In genomic region chr5:167699434-167699833, GRCh38 we compare ENCODE assay signal across 12 cellular contexts.
DNase-seq lines count a peak whose midpoint lies in the region; ATAC-seq and TF ChIP-seq lines count a peak whose summit lies in the region.
"Had no signal": no experiment of that assay in that cellular context is flagged by ENCODE, and none has a peak within 500 bp of the region (broad histone marks: within the 10 kb centered on the region; RNA-seq: fewer than 3 reads in every experiment).

No MANE protein-coding gene starts in this region.

- DNase-seq in A673 (ENCODE audit: low spot score) = peak; percentile 97
- DNase-seq in amniotic stem cell (lab: John Stamatoyannopoulos, UW) = peak; percentile 85
- DNase-seq in RPMI8226 = no peak
- DNase-seq in DMS 273 treated with DMSO at 0.1 percent for 48 hours (lab: John Stamatoyannopoulos, UW) = no peak
- no peak for DNase-seq in HuH-7.5 (ENCODE audit: low spot score)
- DNase-seq: activated T-cell treated with anti-CD3 and anti-CD28 coated beads, Interleukin-2, amount 50 U/mL, for 72 hours; NCI-H524 treated with DMSO at 0.1 percent for 48 hours; tibial artery had no signal

- no peaks in the 10 kb centered on the region for H3K27me3 ChIP-seq in A673 (replicated peaks; ENCODE audit: insufficient read depth, low read depth, low read length, poor library complexity)
- H3K27me3 ChIP-seq in iPS-20b (ENCODE audit: insufficient read depth, low read length) = no peaks in the 10 kb centered on the region
- H3K27me3 ChIP-seq: BLaER1 treated with 17β-estradiol and CSF1 and Interleukin-3, amounts not matched to agents 10 nM and 100 nM; tibial artery had no signal

- H3K27ac ChIP-seq in A673 (ENCODE audit: low read depth, low read length, poor library complexity, severe bottlenecking) = peak overlapping the region; percentile 69
- peak overlapping the region; percentile 92 for H3K27ac ChIP-seq in iPS-20b (ENCODE audit: low read length)
- H3K27ac ChIP-seq: tibial artery had no signal

- H3K4me1 ChIP-seq in A673 (ENCODE audit: insufficient read depth, low read length, poor library complexity, severe bottlenecking) = peaks cover 61% of the 10 kb centered on the region
- peaks cover 28% of the 10 kb centered on the region for H3K4me1 ChIP-seq in iPS-20b (ENCODE audit: insufficient read depth, low read length)
- H3K4me1 ChIP-seq: tibial artery had no signal

- H3K4me3 ChIP-seq in A673 (ENCODE audit: low read depth, low read length, poor library complexity, severe bottlenecking) (no peak overlapping the region), iPS-20b (ENCODE audit: low read length) (peak overlapping the region; percentile 42; the same call in 1 of the 2 replicates)
- H3K4me3 ChIP-seq: BLaER1 treated with 17β-estradiol and CSF1 and Interleukin-3, amounts not matched to agents 10 nM and 100 nM; tibial artery had no signal

- TF ChIP-seq CTCF in A673 (conservative IDR thresholded peaks at IDR 0.05; ENCODE audit: low read depth, low read length) = no peak

- intact Hi-C loops in A673 (cut with micrococcal nuclease; ENCODE audit: unreplicated experiment) = loop anchor here (2.0 to 5.0 kb wide), 3 partner anchors 53 to 195 kb away; no protein-coding TSS in a partner anchor

- ATAC-seq in HG02885 (IDR thresholded peaks at IDR 0.05; ENCODE audit: poor library complexity, unreplicated experiment) (peak; percentile 53), GM21390 (IDR thresholded peaks at IDR 0.05; ENCODE audit: unreplicated experiment) (no peak)
- ATAC-seq: activated T-cell treated with anti-CD3 and anti-CD28 coated beads, Interleukin-2, amount 50 U/mL, for 72 hours had no signal

- H3K36me3 ChIP-seq in A673 (ENCODE audit: insufficient read depth, low read length, poor library complexity, severe bottlenecking) = no peaks in the 10 kb centered on the region
- H3K36me3 ChIP-seq in iPS-20b (ENCODE audit: insufficient read depth, low read depth, low read length) = no peaks in the 10 kb centered on the region
- H3K36me3 ChIP-seq: tibial artery had no signal

- H3K9me3 ChIP-seq in A673 (ENCODE audit: low read depth, low read length, poor library complexity, severe bottlenecking) = no peaks in the 10 kb centered on the region
- H3K9me3 ChIP-seq in iPS-20b (ENCODE audit: insufficient read depth, low read depth, low read length) = no peaks in the 10 kb centered on the region
- H3K9me3 ChIP-seq: tibial artery had no signal

- peak overlapping the region; percentile 67; the same call in 1 of the 2 replicates for H3K9ac ChIP-seq in iPS-20b (ENCODE audit: low read depth, low read length)
- H3K9ac ChIP-seq: BLaER1 treated with 17β-estradiol and CSF1 and Interleukin-3, amounts not matched to agents 10 nM and 100 nM had no signal

- no TSS peak for BruUV-seq in A673 (replicated peaks; lab: Mats Ljungman, UMichigan)

- POLR2A ChIA-PET in A673 (lab: Charles Lee; ENCODE audit: low non-redundant PET) = no interaction called here

- CTCF ChIA-PET in A673 (lab: Charles Lee) = no interaction called here

Comparison
In these comparisons a context has a peak if more than half of its experiments do, and no peak if none do; other contexts are left out.
1. DNase-seq: peak in A673 (single experiment) and amniotic stem cell (single experiment); none in RPMI8226 (single experiment), DMS 273 treated with DMSO at 0.1 percent for 48 hours (single experiment) and HuH-7.5 (single experiment).